Comparison of ENCODE assay signal across 9 cellular contexts in the genomic region with DNA sequence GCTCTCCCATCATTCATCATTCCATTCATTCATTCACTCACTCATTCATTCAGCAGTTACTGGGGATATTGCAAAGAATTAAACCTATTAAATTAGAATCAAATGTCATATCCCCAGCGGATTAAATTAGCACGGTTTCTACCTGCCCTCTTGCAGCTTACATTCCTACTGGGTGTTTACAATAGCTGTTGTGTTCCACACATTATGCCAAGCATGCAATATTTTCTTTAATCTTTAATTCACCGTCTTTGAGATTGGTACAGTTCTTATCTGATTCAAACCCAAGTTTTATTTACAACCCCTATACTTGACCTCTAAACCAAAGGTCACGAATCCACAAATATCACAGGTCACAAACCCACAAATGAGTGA. TPM values are rescaled to one million over a fixed set of nuclear protein-coding genes. Genes with fewer than 3 reads are reported as not detected.
DNase-seq lines count a peak whose midpoint lies in the region; ATAC-seq, FAIRE-seq and TF ChIP-seq lines count a peak whose summit lies in the region.
"Had no signal": no experiment of that assay in that cellular context is flagged by ENCODE, and none has a peak within 500 bp of the region (broad histone marks: within the 10 kb centered on the region; RNA-seq: fewer than 3 reads in every experiment).

No MANE protein-coding gene starts in this region.

- H3K4me3 ChIP-seq in HUES6 (ENCODE audit: low read depth, low read length) (peak overlapping the region; percentile 76), bronchial epithelial cell (ENCODE audit: low read depth, low read length) (peak overlapping the region; percentile 72), mucosa of stomach (ENCODE audit: low read length) (peak overlapping the region; percentile 82)

- no peaks in the 10 kb centered on the region for H3K36me3 ChIP-seq in HUES6 (ENCODE audit: control insufficient read depth, insufficient read depth, low read length)
- H3K36me3 ChIP-seq in bronchial epithelial cell (ENCODE audit: control insufficient read depth, insufficient read depth, low read length) = no peaks in the 10 kb centered on the region
- no peaks in the 10 kb centered on the region for H3K36me3 ChIP-seq in mucosa of stomach (ENCODE audit: control insufficient read depth, insufficient read depth, low read length)

- no peak overlapping the region for H3K9ac ChIP-seq in HUES6 (ENCODE audit: low read length)
- no peak overlapping the region for H3K9ac ChIP-seq in mucosa of stomach (ENCODE audit: low read length)

- peaks cover 15% of the 10 kb centered on the region for H3K4me1 ChIP-seq in HUES6 (ENCODE audit: control insufficient read depth, insufficient read depth, low read length)
- H3K4me1 ChIP-seq in mucosa of stomach (ENCODE audit: control insufficient read depth, insufficient read depth, low read length) = peaks cover 13% of the 10 kb centered on the region

- TF ChIP-seq CTCF in 22Rv1 (IDR thresholded peaks at IDR 0.05) (no peak), bronchial epithelial cell (IDR thresholded peaks at IDR 0.05; ENCODE audit: insufficient read depth, low read length, severe bottlenecking) (no peak)

- H3K9me3 ChIP-seq in HUES6 (ENCODE audit: control insufficient read depth, insufficient read depth, low read depth, low read length) = no peaks in the 10 kb centered on the region
- H3K9me3 ChIP-seq in mucosa of stomach (ENCODE audit: control insufficient read depth, low read length) = no peaks in the 10 kb centered on the region

- H3K27me3 ChIP-seq in HUES6 (ENCODE audit: control insufficient read depth, insufficient read depth, low read length) (peaks cover 4% of the 10 kb centered on the region; the same call in 1 of the 2 replicates), bronchial epithelial cell (ENCODE audit: control insufficient read depth, insufficient read depth, low read length) (no peaks in the 10 kb centered on the region), mucosa of stomach (ENCODE audit: control insufficient read depth, insufficient read depth, low read length) (no peaks in the 10 kb centered on the region)

- ATAC-seq in GM18870 (IDR thresholded peaks at IDR 0.05; ENCODE audit: unreplicated experiment) = no peak
- ATAC-seq in GM19455 (IDR thresholded peaks at IDR 0.05; ENCODE audit: unreplicated experiment) = no peak
- ATAC-seq in HG03045 (IDR thresholded peaks at IDR 0.05; ENCODE audit: unreplicated experiment) = no peak
- no peak for ATAC-seq in GM18909 (IDR thresholded peaks at IDR 0.05; ENCODE audit: poor library complexity, unreplicated experiment)

- H3K27ac ChIP-seq in 22Rv1 (peak overlapping the region; percentile 81), HUES6 (ENCODE audit: low read depth, low read length) (no peak overlapping the region)

- FAIRE-seq in bronchial epithelial cell (lab: Jason Lieb, UNC) = no peak

- no peak for DNase-seq in bronchial epithelial cell (ENCODE audit: low read depth)

RNA-seq across cellular contexts. Expression of gene USP31, which starts 0.7 kb away (rescaled TPM):
- 12.3 and 13.4 TPM in 2 replicates for total RNA-seq in bronchial epithelial cell

RNA-seq across cellular contexts. Expression of gene SCNN1G, which starts 32.6 kb away (rescaled TPM):
- total RNA-seq in bronchial epithelial cell = 0.38 TPM in 1 of 2 replicates, not detected in the other
- total RNA-seq: activated CD8-positive, alpha-beta memory T cell treated with anti-CD3 and anti-CD28 coated beads for 36 hours had no signal
